ENCODE assay signal across 21 cellular contexts in genomic region chr13:41681587-41681986, GRCh38.
"Had no signal": no experiment of that assay in that cellular context is flagged by ENCODE, and none has a peak within 500 bp of the region (broad histone marks: within the 10 kb centered on the region; RNA-seq: fewer than 3 reads in every experiment).

No MANE protein-coding gene starts in this region.

- ATAC-seq: activated naive CD4-positive, alpha-beta T cell treated with anti-CD3 and anti-CD28 coated beads, Interleukin-2, amount 50 U/mL, for 72 hours; activated T-cell treated with anti-CD3 and anti-CD28 coated beads, Interleukin-2, amount 50 U/mL, for 72 hours; esophagus mucosa; T-helper 17 cell had no signal

- DNase-seq: activated CD4-positive, alpha-beta memory T cell treated with anti-CD3 and anti-CD28 coated beads, Interleukin-2, amount 10 ng/mL, durations not matched to agents 7 days and 5 days; activated CD4-positive, alpha-beta T cell treated with anti-CD3 and anti-CD28 coated beads for 1 hour; activated CD4-positive, alpha-beta T cell treated with anti-CD3 and anti-CD28 coated beads for 4 hours; activated CD4-positive, alpha-beta T cell treated with anti-CD3 and anti-CD28 coated beads, Interleukin-2, amount 10 ng/mL, durations not matched to agents 7 days and 5 days; activated CD4-positive, alpha-beta T cell treated with anti-CD3 and anti-CD28 coated beads, Interleukin-2, amount 50 U/mL, for 4 hours; activated CD8-positive, alpha-beta memory T cell treated with anti-CD3 and anti-CD28 coated beads, Interleukin-2, amount 50 U/mL, for 48 hours; activated gamma-delta T cell; activated naive CD4-positive, alpha-beta T cell; activated naive CD4-positive, alpha-beta T cell treated with anti-CD3 and anti-CD28 coated beads, Interleukin-2, amount 10 ng/mL, durations not matched to agents 7 days and 5 days; activated naive CD8-positive, alpha-beta T cell treated with anti-CD3 and anti-CD28 coated beads, Interleukin-2, amount 10 ng/mL, durations not matched to agents 7 days and 5 days; activated T-cell treated with anti-CD3 and anti-CD28 coated beads for 4 hours; activated T-cell treated with anti-CD3 and anti-CD28 coated beads, Interleukin-2, amount 50 U/mL, for 24 hours; activated T-cell treated with anti-CD3 and anti-CD28 coated beads, Interleukin-2, amount 50 U/mL, for 72 hours; brain microvascular endothelial cell; dorsolateral prefrontal cortex; effector memory CD4-positive, alpha-beta T cell; foreskin fibroblast; head of caudate nucleus; T-helper 17 cell had no signal
